ENCODE assay signal across 15 cellular contexts in genomic region chr11:133921513-133921912, GRCh38. TPM values are rescaled to one million over a fixed set of nuclear protein-coding genes. Genes with fewer than 3 reads are reported as not detected.
DNase-seq lines count a peak whose midpoint lies in the region; ATAC-seq and TF ChIP-seq lines count a peak whose summit lies in the region.
"Had no signal": no experiment of that assay in that cellular context is flagged by ENCODE, and none has a peak within 500 bp of the region (broad histone marks: within the 10 kb centered on the region; RNA-seq: fewer than 3 reads in every experiment).

No MANE protein-coding gene starts in this region.

- H3K27me3 ChIP-seq in CD4-positive, alpha-beta T cell (ENCODE audit: control insufficient read depth, insufficient read depth, low read length) = no peaks in the 10 kb centered on the region
- peaks cover 34% of the 10 kb centered on the region for H3K27me3 ChIP-seq in upper lobe of right lung
- H3K27me3 ChIP-seq: BLaER1 had no signal

- H3K4me3 ChIP-seq in upper lobe of right lung = no peak overlapping the region
- H3K4me3 ChIP-seq: BLaER1 had no signal

- peak overlapping the region; percentile 14 for H3K27ac Mint-ChIP-seq in activated CD4-positive, alpha-beta T cell treated with anti-CD3 and anti-CD28 coated beads, Interleukin-2, amount 10 ng/mL, durations not matched to agents 7 days and 5 days
- no peak overlapping the region for H3K27ac Mint-ChIP-seq in CD4-positive, alpha-beta T cell
- H3K27ac Mint-ChIP-seq in activated CD8-positive, alpha-beta T cell treated with anti-CD3 and anti-CD28 coated beads for 36 hours = no peak overlapping the region
- H3K27ac Mint-ChIP-seq in stimulated activated naive CD8-positive, alpha-beta T cell treated with anti-CD3 and anti-CD28 coated beads, Interleukin-15, amount 100 ng/mL, for 72 hours = no peak overlapping the region

- H3K9me3 ChIP-seq in CD4-positive, alpha-beta T cell (ENCODE audit: control insufficient read depth, low read length) = no peaks in the 10 kb centered on the region
- H3K9me3 ChIP-seq in upper lobe of right lung = no peaks in the 10 kb centered on the region
- H3K9me3 ChIP-seq: BLaER1 had no signal

- POLR2A ChIA-PET in activated CD4-positive, alpha-beta T cell treated with anti-CD3 and anti-CD28 coated beads, Interleukin-2, amount 10 ng/mL, durations not matched to agents 7 days and 5 days (lab: Charles Lee) = no interaction called here
- POLR2A ChIA-PET in CD4-positive, alpha-beta T cell (lab: Charles Lee) = no interaction called here
- POLR2A ChIA-PET in activated CD8-positive, alpha-beta T cell treated with anti-CD3 and anti-CD28 coated beads for 36 hours (lab: Charles Lee) = no interaction called here

- H3K4me1 Mint-ChIP-seq in activated CD4-positive, alpha-beta T cell treated with anti-CD3 and anti-CD28 coated beads, Interleukin-2, amount 10 ng/mL, durations not matched to agents 7 days and 5 days = peaks cover 10% of the 10 kb centered on the region
- H3K4me1 Mint-ChIP-seq in CD4-positive, alpha-beta T cell (ENCODE audit: low read depth) = peaks cover 4% of the 10 kb centered on the region
- peaks cover 10% of the 10 kb centered on the region for H3K4me1 Mint-ChIP-seq in activated CD8-positive, alpha-beta T cell treated with anti-CD3 and anti-CD28 coated beads for 36 hours (ENCODE audit: low read depth)
- H3K4me1 Mint-ChIP-seq in stimulated activated naive CD8-positive, alpha-beta T cell treated with anti-CD3 and anti-CD28 coated beads, Interleukin-15, amount 100 ng/mL, for 72 hours = peaks cover 34% of the 10 kb centered on the region

- H3K36me3 ChIP-seq in upper lobe of right lung = no peaks in the 10 kb centered on the region
- H3K36me3 ChIP-seq: BLaER1 had no signal

- intact Hi-C loops in CD4-positive, alpha-beta T cell (cut with DNase I, micrococcal nuclease) = no loop called here
- intact Hi-C loops in activated CD8-positive, alpha-beta T cell treated with anti-CD3 and anti-CD28 coated beads for 36 hours (cut with micrococcal nuclease) = no loop called here
- intact Hi-C loops in head of caudate nucleus (cut with DNase I) (no loop called here), upper lobe of right lung (cut with DNase I) (no loop called here)

- ATAC-seq in CD4-positive, alpha-beta T cell (ENCODE audit: poor library complexity) = no peak
- no peak for ATAC-seq in activated CD8-positive, alpha-beta T cell treated with anti-CD3 and anti-CD28 coated beads for 36 hours
- ATAC-seq in upper lobe of right lung = no peak
- no peak for ATAC-seq in stimulated activated naive CD8-positive, alpha-beta T cell treated with anti-CD3 and anti-CD28 coated beads, Interleukin-15, amount 100 ng/mL, for 72 hours

- H3K36me3 Mint-ChIP-seq in activated CD4-positive, alpha-beta T cell treated with anti-CD3 and anti-CD28 coated beads, Interleukin-2, amount 10 ng/mL, durations not matched to agents 7 days and 5 days (ENCODE audit: low read depth) = peaks cover 49% of the 10 kb centered on the region
- H3K36me3 Mint-ChIP-seq in CD4-positive, alpha-beta T cell (ENCODE audit: low read depth) = peaks cover 45% of the 10 kb centered on the region
- H3K36me3 Mint-ChIP-seq in activated CD8-positive, alpha-beta T cell treated with anti-CD3 and anti-CD28 coated beads for 36 hours (ENCODE audit: low read depth) = peaks cover 60% of the 10 kb centered on the region

- no peaks in the 10 kb centered on the region for H3K4me1 ChIP-seq in upper lobe of right lung

- CTCF ChIA-PET in activated CD4-positive, alpha-beta T cell treated with anti-CD3 and anti-CD28 coated beads, Interleukin-2, amount 10 ng/mL, durations not matched to agents 7 days and 5 days (lab: Charles Lee) = no interaction called here
- CTCF ChIA-PET in CD4-positive, alpha-beta T cell (lab: Charles Lee) = no interaction called here
- CTCF ChIA-PET in activated CD8-positive, alpha-beta T cell treated with anti-CD3 and anti-CD28 coated beads for 36 hours (lab: Charles Lee) = no interaction called here

- DNase-seq in activated CD4-positive, alpha-beta T cell treated with anti-CD3 and anti-CD28 coated beads, Interleukin-2, amount 10 ng/mL, durations not matched to agents 7 days and 5 days = no peak
- DNase-seq in activated CD4-positive, alpha-beta T cell treated with anti-CD3 and anti-CD28 coated beads for 48 hours = no peak
- DNase-seq in CD4-positive, alpha-beta T cell = no peak
- no peak for DNase-seq in activated CD8-positive, alpha-beta T cell treated with anti-CD3 and anti-CD28 coated beads for 36 hours
- DNase-seq in head of caudate nucleus = peak in 38 of 42 donors; percentile 9 to 86 (median 64)
- no peak for DNase-seq in upper lobe of right lung
- no peak for DNase-seq in stimulated activated naive CD8-positive, alpha-beta T cell treated with anti-CD3 and anti-CD28 coated beads, Interleukin-15, amount 100 ng/mL, for 72 hours
- DNase-seq: 8988T, AML-193, DMS153, DND-41, GDM1, GOT3, H9 had no signal

- no peak overlapping the region for H3K27ac ChIP-seq in CD4-positive, alpha-beta T cell (ENCODE audit: low read depth, low read length)
- H3K27ac ChIP-seq in upper lobe of right lung = no peak overlapping the region
- H3K27ac ChIP-seq: BLaER1 had no signal

- H3K27me3 Mint-ChIP-seq in activated CD4-positive, alpha-beta T cell treated with anti-CD3 and anti-CD28 coated beads, Interleukin-2, amount 10 ng/mL, durations not matched to agents 7 days and 5 days = no peaks in the 10 kb centered on the region
- no peaks in the 10 kb centered on the region for H3K27me3 Mint-ChIP-seq in CD4-positive, alpha-beta T cell
- no peaks in the 10 kb centered on the region for H3K27me3 Mint-ChIP-seq in activated CD8-positive, alpha-beta T cell treated with anti-CD3 and anti-CD28 coated beads for 36 hours
- H3K27me3 Mint-ChIP-seq in stimulated activated naive CD8-positive, alpha-beta T cell treated with anti-CD3 and anti-CD28 coated beads, Interleukin-15, amount 100 ng/mL, for 72 hours = no peaks in the 10 kb centered on the region

- no peak overlapping the region for H3K4me3 Mint-ChIP-seq in activated CD4-positive, alpha-beta T cell treated with anti-CD3 and anti-CD28 coated beads, Interleukin-2, amount 10 ng/mL, durations not matched to agents 7 days and 5 days
- peak overlapping the region; percentile 66 for H3K4me3 Mint-ChIP-seq in CD4-positive, alpha-beta T cell
- peak overlapping the region; percentile 17 for H3K4me3 Mint-ChIP-seq in activated CD8-positive, alpha-beta T cell treated with anti-CD3 and anti-CD28 coated beads for 36 hours
- no peak overlapping the region for H3K4me3 Mint-ChIP-seq in stimulated activated naive CD8-positive, alpha-beta T cell treated with anti-CD3 and anti-CD28 coated beads, Interleukin-15, amount 100 ng/mL, for 72 hours
- H3K4me3 Mint-ChIP-seq: H9 had no signal

- no peak for TF ChIP-seq CTCF in CD4-positive, alpha-beta T cell (IDR thresholded peaks at IDR 0.05)
- no peak for TF ChIP-seq CTCF in activated CD8-positive, alpha-beta T cell treated with anti-CD3 and anti-CD28 coated beads for 36 hours (IDR thresholded peaks at IDR 0.05)
- TF ChIP-seq CTCF in upper lobe of right lung (IDR thresholded peaks at IDR 0.05) = no peak

- H3K9me3 Mint-ChIP-seq in activated CD4-positive, alpha-beta T cell treated with anti-CD3 and anti-CD28 coated beads, Interleukin-2, amount 10 ng/mL, durations not matched to agents 7 days and 5 days = no peaks in the 10 kb centered on the region
- no peaks in the 10 kb centered on the region for H3K9me3 Mint-ChIP-seq in CD4-positive, alpha-beta T cell
- no peaks in the 10 kb centered on the region for H3K9me3 Mint-ChIP-seq in activated CD8-positive, alpha-beta T cell treated with anti-CD3 and anti-CD28 coated beads for 36 hours
- H3K9me3 Mint-ChIP-seq in stimulated activated naive CD8-positive, alpha-beta T cell treated with anti-CD3 and anti-CD28 coated beads, Interleukin-15, amount 100 ng/mL, for 72 hours = no peaks in the 10 kb centered on the region
- H3K9me3 Mint-ChIP-seq: H9 had no signal

RNA-seq across cellular contexts. Expression of gene IGSF9B, which starts 35.3 kb away (rescaled TPM):
- 100 to 1,000 TPM; 130 to 142 TPM for total RNA-seq in activated CD4-positive, alpha-beta T cell treated with anti-CD3 and anti-CD28 coated beads, Interleukin-2, amount 10 ng/mL, durations not matched to agents 7 days and 5 days
- total RNA-seq in CD4-positive, alpha-beta T cell = 10 to 100 TPM; 24.3 to 27.4 TPM
- total RNA-seq in activated CD8-positive, alpha-beta T cell treated with anti-CD3 and anti-CD28 coated beads for 36 hours = 100 to 1,000 TPM; 124 to 136 TPM
- total RNA-seq in upper lobe of right lung = 2.9 TPM

Comparison
In these comparisons a context has a peak if more than half of its experiments do, and no peak if none do; other contexts are left out.
1. DNase-seq: peak in head of caudate nucleus (38 of 42); none in activated CD4-positive, alpha-beta T cell treated with anti-CD3 and anti-CD28 coated beads, Interleukin-2, amount 10 ng/mL, durations not matched to agents 7 days and 5 days (single experiment), activated CD4-positive, alpha-beta T cell treated with anti-CD3 and anti-CD28 coated beads for 48 hours (single experiment), CD4-positive, alpha-beta T cell (0 of 10), activated CD8-positive, alpha-beta T cell treated with anti-CD3 and anti-CD28 coated beads for 36 hours (single experiment), upper lobe of right lung (single experiment) and stimulated activated naive CD8-positive, alpha-beta T cell treated with anti-CD3 and anti-CD28 coated beads, Interleukin-15, amount 100 ng/mL, for 72 hours (0 of 2).
2. H3K4me3 Mint-ChIP-seq: peak in CD4-positive, alpha-beta T cell (single experiment) and activated CD8-positive, alpha-beta T cell treated with anti-CD3 and anti-CD28 coated beads for 36 hours (single experiment); none in activated CD4-positive, alpha-beta T cell treated with anti-CD3 and anti-CD28 coated beads, Interleukin-2, amount 10 ng/mL, durations not matched to agents 7 days and 5 days (single experiment) and stimulated activated naive CD8-positive, alpha-beta T cell treated with anti-CD3 and anti-CD28 coated beads, Interleukin-15, amount 100 ng/mL, for 72 hours (0 of 2).
3. RNA of gene IGSF9B, which starts 35.3 kb away (total RNA-seq): 130 to 142 TPM in activated CD4-positive, alpha-beta T cell treated with anti-CD3 and anti-CD28 coated beads, Interleukin-2, amount 10 ng/mL, durations not matched to agents 7 days and 5 days and 124 to 136 TPM in activated CD8-positive, alpha-beta T cell treated with anti-CD3 and anti-CD28 coated beads for 36 hours; 24.3 to 27.4 TPM in CD4-positive, alpha-beta T cell and 2.9 TPM in upper lobe of right lung (single experiment); every median in the first group is over 4 times any median in the second.